8 cellular contexts compared by ENCODE assay signal in the genomic region with DNA sequence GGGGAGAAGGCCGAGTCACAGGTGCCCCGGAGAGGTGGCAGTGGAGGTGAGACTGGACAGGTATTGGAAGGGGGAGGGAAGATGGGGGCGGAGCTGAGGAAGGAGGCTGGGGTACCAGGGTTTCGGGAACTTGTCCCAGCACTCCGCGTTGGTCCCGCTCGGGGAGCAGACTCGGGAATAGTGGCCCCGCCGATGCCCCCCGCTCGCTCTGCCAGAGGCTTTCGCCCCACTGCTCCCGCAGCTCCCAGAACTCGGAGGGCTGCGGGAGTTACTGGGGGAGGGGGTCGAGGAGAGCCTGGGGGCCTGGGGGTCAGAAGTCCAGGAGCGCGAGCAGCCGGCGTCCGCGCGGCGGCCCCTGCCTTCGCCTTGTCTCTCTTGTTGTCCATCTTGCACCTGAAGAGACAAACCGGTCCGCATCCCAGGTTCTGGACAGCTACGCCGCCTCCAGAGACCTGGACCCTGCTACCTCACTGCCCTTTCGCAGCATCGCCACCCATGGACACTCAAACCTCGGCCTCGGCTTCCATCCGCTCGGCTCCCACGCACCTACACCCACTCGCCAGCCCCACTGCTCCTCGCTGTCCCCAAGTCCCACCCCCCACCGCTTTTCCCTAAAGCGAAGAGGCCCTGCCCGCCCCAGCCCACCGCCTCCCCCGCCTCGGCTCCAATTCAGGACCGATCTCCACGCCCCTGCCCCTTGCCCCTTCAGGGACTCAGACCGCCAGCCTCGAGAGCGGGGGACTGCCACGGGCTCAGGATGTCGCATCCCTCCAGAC. TPM values are rescaled to one million over a fixed set of nuclear protein-coding genes. Genes with fewer than 3 reads are reported as not detected.
A peak's percentile ranks its signal among the peaks of the same experiment; 100 is the strongest.
DNase-seq lines count a peak whose midpoint lies in the region; ATAC-seq and TF ChIP-seq lines count a peak whose summit lies in the region.

No MANE protein-coding gene starts in this region.

- intact Hi-C loops in activated naive CD4-positive, alpha-beta T cell treated with anti-CD3 and anti-CD28 coated beads for 36 hours (cut with micrococcal nuclease) = no loop called here

- no peaks in the 10 kb centered on the region for H3K9me3 Mint-ChIP-seq in activated naive CD4-positive, alpha-beta T cell treated with anti-CD3 and anti-CD28 coated beads for 36 hours
- no peaks in the 10 kb centered on the region for H3K9me3 Mint-ChIP-seq in activated CD8-positive, alpha-beta T cell treated with anti-CD3 and anti-CD28 coated beads, Interleukin-2, amount 10 ng/mL, durations not matched to agents 7 days and 5 days (ENCODE audit: insufficient read depth)

- peak overlapping the region; percentile 60 for H3K4me3 Mint-ChIP-seq in activated naive CD4-positive, alpha-beta T cell treated with anti-CD3 and anti-CD28 coated beads for 36 hours
- H3K4me3 Mint-ChIP-seq in activated CD8-positive, alpha-beta T cell treated with anti-CD3 and anti-CD28 coated beads, Interleukin-2, amount 10 ng/mL, durations not matched to agents 7 days and 5 days = peak overlapping the region; percentile 43

- no peak for DNase-seq in activated naive CD4-positive, alpha-beta T cell treated with anti-CD3 and anti-CD28 coated beads for 36 hours
- DNase-seq in activated naive CD4-positive, alpha-beta T cell treated with anti-CD3 and anti-CD28 coated beads, Interleukin-2, amount 50 U/mL, for 16 hours = no peak
- DNase-seq in activated CD8-positive, alpha-beta T cell treated with anti-CD3 and anti-CD28 coated beads, Interleukin-2, amount 10 ng/mL, durations not matched to agents 7 days and 5 days = no peak
- no peak for DNase-seq in kidney epithelial cell (ENCODE audit: low read depth)
- no peak for DNase-seq in thoracic aorta (ENCODE audit: low spot score)
- no peak for DNase-seq in KG1 (lab: John Stamatoyannopoulos, UW)

- H3K4me3 ChIP-seq in kidney epithelial cell (ENCODE audit: low read depth, low read length) = peak overlapping the region; percentile 52
- peak overlapping the region; percentile 46 for H3K4me3 ChIP-seq in thoracic aorta

- CTCF ChIA-PET in activated naive CD4-positive, alpha-beta T cell treated with anti-CD3 and anti-CD28 coated beads for 36 hours (lab: Charles Lee) = no interaction called here
- CTCF ChIA-PET in activated CD8-positive, alpha-beta T cell treated with anti-CD3 and anti-CD28 coated beads, Interleukin-2, amount 10 ng/mL, durations not matched to agents 7 days and 5 days (lab: Charles Lee) = no interaction called here

- H3K36me3 Mint-ChIP-seq in activated naive CD4-positive, alpha-beta T cell treated with anti-CD3 and anti-CD28 coated beads for 36 hours (ENCODE audit: low read depth) = no peaks in the 10 kb centered on the region
- no peaks in the 10 kb centered on the region for H3K36me3 Mint-ChIP-seq in activated CD8-positive, alpha-beta T cell treated with anti-CD3 and anti-CD28 coated beads, Interleukin-2, amount 10 ng/mL, durations not matched to agents 7 days and 5 days (ENCODE audit: low read depth)

- no peak overlapping the region for H3K27ac Mint-ChIP-seq in activated naive CD4-positive, alpha-beta T cell treated with anti-CD3 and anti-CD28 coated beads for 36 hours
- no peak overlapping the region for H3K27ac Mint-ChIP-seq in activated CD8-positive, alpha-beta T cell treated with anti-CD3 and anti-CD28 coated beads, Interleukin-2, amount 10 ng/mL, durations not matched to agents 7 days and 5 days

- H3K4me1 ChIP-seq in thoracic aorta (ENCODE audit: control insufficient read depth in 1 of 2, low read depth in 2 of 2) = peaks cover 19 to 38% of the 10 kb centered on the region in 2 donors

- H3K27me3 Mint-ChIP-seq in activated naive CD4-positive, alpha-beta T cell treated with anti-CD3 and anti-CD28 coated beads for 36 hours (ENCODE audit: low read depth) = peaks cover 27% of the 10 kb centered on the region
- peaks cover 29% of the 10 kb centered on the region for H3K27me3 Mint-ChIP-seq in activated CD8-positive, alpha-beta T cell treated with anti-CD3 and anti-CD28 coated beads, Interleukin-2, amount 10 ng/mL, durations not matched to agents 7 days and 5 days (ENCODE audit: low read depth)

- H3K4me1 Mint-ChIP-seq in activated naive CD4-positive, alpha-beta T cell treated with anti-CD3 and anti-CD28 coated beads for 36 hours (ENCODE audit: low read depth) = peaks cover 33% of the 10 kb centered on the region
- H3K4me1 Mint-ChIP-seq in activated CD8-positive, alpha-beta T cell treated with anti-CD3 and anti-CD28 coated beads, Interleukin-2, amount 10 ng/mL, durations not matched to agents 7 days and 5 days (ENCODE audit: low read depth) = peaks cover 39% of the 10 kb centered on the region

- H3K36me3 ChIP-seq in kidney epithelial cell (ENCODE audit: control insufficient read depth, insufficient read depth, low read length) (no peaks in the 10 kb centered on the region), thoracic aorta (no peaks in the 10 kb centered on the region)

- POLR2A ChIA-PET in activated CD8-positive, alpha-beta T cell treated with anti-CD3 and anti-CD28 coated beads, Interleukin-2, amount 10 ng/mL, durations not matched to agents 7 days and 5 days (lab: Charles Lee) = no interaction called here

- H3K27ac ChIP-seq in thoracic aorta = no peak overlapping the region

- H3K9me3 ChIP-seq in thoracic aorta = no peaks in the 10 kb centered on the region

- no peak for ATAC-seq in activated CD8-positive, alpha-beta T cell treated with anti-CD3 and anti-CD28 coated beads, Interleukin-2, amount 10 ng/mL, durations not matched to agents 7 days and 5 days
- no peak for ATAC-seq in thoracic aorta (ENCODE audit: insufficient number of reproducible peaks, low FRiP score, low read depth)
- no peak for ATAC-seq in GM21786 (IDR thresholded peaks at IDR 0.05; ENCODE audit: unreplicated experiment)
- no peak for ATAC-seq in GM19463 (IDR thresholded peaks at IDR 0.05; ENCODE audit: unreplicated experiment)

- no peak for TF ChIP-seq CTCF in kidney epithelial cell (IDR thresholded peaks at IDR 0.05; ENCODE audit: insufficient read depth, low read length, poor library complexity, severe bottlenecking)
- no peak for TF ChIP-seq CTCF in thoracic aorta (IDR thresholded peaks at IDR 0.05)

- H3K27me3 ChIP-seq in kidney epithelial cell (ENCODE audit: control insufficient read depth, insufficient read depth, low read length) (peaks cover 24% of the 10 kb centered on the region), thoracic aorta (replicated peaks; ENCODE audit: insufficient read depth) (peaks cover 6% of the 10 kb centered on the region)

RNA-seq across cellular contexts. Expression of a gene that starts 0.7 kb away (rescaled TPM):
- total RNA-seq in activated naive CD4-positive, alpha-beta T cell treated with anti-CD3 and anti-CD28 coated beads for 36 hours = under 1 TPM; 0.07 to 0.12 TPM
- under 1 TPM; 0.08 to 0.10 TPM for total RNA-seq in activated CD8-positive, alpha-beta T cell treated with anti-CD3 and anti-CD28 coated beads, Interleukin-2, amount 10 ng/mL, durations not matched to agents 7 days and 5 days
- total RNA-seq in kidney epithelial cell (1.0 and 1.2 TPM in 2 replicates), thoracic aorta (not detected)

RNA-seq across cellular contexts. Expression of a gene that starts 14.8 kb away (rescaled TPM):
- total RNA-seq in activated naive CD4-positive, alpha-beta T cell treated with anti-CD3 and anti-CD28 coated beads for 36 hours = not detected
- total RNA-seq in activated CD8-positive, alpha-beta T cell treated with anti-CD3 and anti-CD28 coated beads, Interleukin-2, amount 10 ng/mL, durations not matched to agents 7 days and 5 days = not detected
- total RNA-seq in kidney epithelial cell (11.6 and 15.1 TPM in 2 replicates), thoracic aorta (under 1 TPM in 1 of 2 donors, not detected in 1; 0.14 TPM)

RNA-seq across cellular contexts. Expression of a gene that starts 30.2 kb away (rescaled TPM):
- total RNA-seq in activated naive CD4-positive, alpha-beta T cell treated with anti-CD3 and anti-CD28 coated beads for 36 hours = 10 to 100 TPM; 39.1 to 39.8 TPM
- total RNA-seq in activated CD8-positive, alpha-beta T cell treated with anti-CD3 and anti-CD28 coated beads, Interleukin-2, amount 10 ng/mL, durations not matched to agents 7 days and 5 days = 10 to 100 TPM; 36.5 to 39.9 TPM
- total RNA-seq in kidney epithelial cell (15.0 and 19.7 TPM in 2 replicates), thoracic aorta (10 to 100 TPM; 15.2 to 16.9 TPM)

RNA-seq across cellular contexts. Expression of a gene that starts 41.1 kb away (rescaled TPM):
- total RNA-seq in activated naive CD4-positive, alpha-beta T cell treated with anti-CD3 and anti-CD28 coated beads for 36 hours = 1 to 10 TPM; 1.7 to 3.7 TPM
- 1 to 10 TPM; 2.7 to 3.6 TPM for total RNA-seq in activated CD8-positive, alpha-beta T cell treated with anti-CD3 and anti-CD28 coated beads, Interleukin-2, amount 10 ng/mL, durations not matched to agents 7 days and 5 days
- total RNA-seq in kidney epithelial cell (0.14 and 4.5 TPM in 2 replicates), thoracic aorta (not detected)

RNA-seq across cellular contexts. Expression of a gene that starts 43.5 kb away (rescaled TPM):
- 1 to 10 TPM; 5.2 TPM for total RNA-seq in activated naive CD4-positive, alpha-beta T cell treated with anti-CD3 and anti-CD28 coated beads for 36 hours
- 1 to 10 TPM; 8.0 to 9.3 TPM for total RNA-seq in activated CD8-positive, alpha-beta T cell treated with anti-CD3 and anti-CD28 coated beads, Interleukin-2, amount 10 ng/mL, durations not matched to agents 7 days and 5 days
- 9.9 and 16.4 TPM in 2 replicates for total RNA-seq in kidney epithelial cell
- total RNA-seq in thoracic aorta = 10 to 100 TPM; 12.1 to 16.8 TPM

Comparison
In these comparisons a context has a peak if more than half of its experiments do, and no peak if none do; other contexts are left out.
1. RNA of a gene that starts 14.8 kb away (total RNA-seq): 11.6 to 15.1 TPM in kidney epithelial cell; 0.14 TPM in thoracic aorta, not detected in activated CD8-positive, alpha-beta T cell treated with anti-CD3 and anti-CD28 coated beads, Interleukin-2, amount 10 ng/mL, durations not matched to agents 7 days and 5 days and not detected in activated naive CD4-positive, alpha-beta T cell treated with anti-CD3 and anti-CD28 coated beads for 36 hours; every median in the first group is over 10 times any median in the second.